10 cellular contexts compared by ENCODE assay signal in the genomic region with DNA sequence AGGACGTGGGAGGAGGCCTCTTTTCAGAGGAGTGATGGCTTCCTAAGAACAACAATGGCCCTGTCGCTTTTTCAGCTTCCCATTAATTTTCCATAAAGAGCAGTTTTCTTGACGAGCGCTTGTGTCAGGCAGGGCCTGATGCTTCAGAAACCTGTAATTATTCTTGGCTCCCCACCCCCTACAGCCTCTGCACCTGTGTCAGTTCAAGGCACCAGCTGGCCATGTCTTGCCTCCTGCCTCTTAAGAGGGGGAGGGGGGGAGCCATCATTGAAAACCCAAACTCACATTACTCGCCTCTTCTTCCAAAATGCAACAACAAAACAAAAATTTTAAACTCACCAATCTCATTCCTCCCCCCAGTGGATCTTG. TPM values are rescaled to one million over a fixed set of nuclear protein-coding genes. Genes with fewer than 3 reads are reported as not detected.
DNase-seq lines count a peak whose midpoint lies in the region; ATAC-seq and TF ChIP-seq lines count a peak whose summit lies in the region.
"Had no signal": no experiment of that assay in that cellular context is flagged by ENCODE, and none has a peak within 500 bp of the region (broad histone marks: within the 10 kb centered on the region; RNA-seq: fewer than 3 reads in every experiment).

No MANE protein-coding gene starts in this region.

- TF ChIP-seq EP300 in stomach (IDR thresholded peaks at IDR 0.05), result no peak

- H3K36me3 ChIP-seq in iPS-18a (ENCODE audit: control insufficient read depth, low read depth, low read length) (no peaks in the 10 kb centered on the region), stomach (no peaks in the 10 kb centered on the region)

- WGBS in stomach, 5 donors, result 67 to 85% (median 70%) methylated on average over 5 of the region's 5 CpGs

- H3K4me1 ChIP-seq in iPS-18a (ENCODE audit: control insufficient read depth, low read depth, low read length), result peaks cover 20% of the 10 kb centered on the region
- H3K4me1 ChIP-seq in stomach, result peaks cover 13 to 87% (median 65%) of the 10 kb centered on the region in 4 donors

- TF ChIP-seq POLR2A in stomach (IDR thresholded peaks at IDR 0.05), result no peak

- H3K4me3 ChIP-seq in iPS-18a (ENCODE audit: low read length) (peak overlapping the region; percentile 17), stomach (no peak overlapping the region)

- intact Hi-C loops in stomach (cut with DNase I; ENCODE audit: low total_unique reads), result no loop called here

- ATAC-seq in HG03175 (IDR thresholded peaks at IDR 0.05; ENCODE audit: unreplicated experiment) (no peak), HG03045 (IDR thresholded peaks at IDR 0.05; ENCODE audit: unreplicated experiment) (no peak), GM19351 (IDR thresholded peaks at IDR 0.05; ENCODE audit: unreplicated experiment) (no peak), GM19324 (IDR thresholded peaks at IDR 0.05; ENCODE audit: low FRiP score, unreplicated experiment) (no peak)
- ATAC-seq: left colon had no signal

- DNase-seq in NCI-H1092 (lab: John Stamatoyannopoulos, UW) (peak; percentile 16), RPMI8226 (peak; percentile 93), stomach (no peak)
- DNase-seq: amniotic stem cell had no signal

- no peak for TF ChIP-seq CTCF in stomach (IDR thresholded peaks at IDR 0.05)

- H3K27ac ChIP-seq in iPS-18a (ENCODE audit: low read length) (no peak overlapping the region), stomach (peak overlapping the region; percentile 58 to 84 (median 75))

- no peak overlapping the region for H3K9ac ChIP-seq in iPS-18a (ENCODE audit: low read length)

- H3K9me3 ChIP-seq in iPS-18a (ENCODE audit: control insufficient read depth, low read depth, low read length) (no peaks in the 10 kb centered on the region), stomach (no peaks in the 10 kb centered on the region)

- no peaks in the 10 kb centered on the region for H3K27me3 ChIP-seq in iPS-18a (ENCODE audit: control insufficient read depth, insufficient read depth, low read length)
- H3K27me3 ChIP-seq in stomach, result no peaks in the 10 kb centered on the region

RNA-seq across cellular contexts. Expression of a gene that starts 32.3 kb away (rescaled TPM):
- total RNA-seq in stomach, result 10 to 100 TPM in 3 of 5 donors, 1 to 10 TPM in 2; 5.2 to 33.0 (median 13.8) TPM
- 1 to 10 TPM; 2.7 to 4.7 (median 3.1) TPM for polyA plus RNA-seq in stomach
